8 cellular contexts compared by ENCODE assay signal in genomic region chr13:39612023-39612637, GRCh38. TPM values are rescaled to one million over a fixed set of nuclear protein-coding genes. Genes with fewer than 3 reads are reported as not detected.
DNase-seq lines count a peak whose midpoint lies in the region; ATAC-seq, FAIRE-seq and TF ChIP-seq lines count a peak whose summit lies in the region.

No MANE protein-coding gene starts in this region.

- H3K27me3 ChIP-seq in DND-41 (ENCODE audit: insufficient read depth, low read length, poor library complexity), result no peaks in the 10 kb centered on the region
- no peaks in the 10 kb centered on the region for H3K27me3 ChIP-seq in OCI-LY3 (ENCODE audit: low read depth, low read length)
- H3K27me3 ChIP-seq in foreskin keratinocyte, result no peaks in the 10 kb centered on the region

- peak; percentile 51 for DNase-seq in DND-41
- DNase-seq in Jurkat, Clone E6-1 (ENCODE audit: low read depth, low spot score), result peak; percentile 54
- DNase-seq in activated T-cell treated with anti-CD3 and anti-CD28 coated beads, Interleukin-2, amount 50 U/mL, for 72 hours, result peak; percentile 54 to 61
- peak; percentile 20 to 51 for DNase-seq in foreskin keratinocyte
- no peak for DNase-seq in osteocyte (ENCODE audit: extremely low spot score, unreplicated experiment)
- no peak for DNase-seq in GM12891 (ENCODE audit: insufficient read length, low spot score)

- no peak overlapping the region for H3K4me3 ChIP-seq in DND-41 (ENCODE audit: low read depth in 1 of 2, low read length in 2 of 2)
- no peak overlapping the region for H3K4me3 ChIP-seq in Jurkat, Clone E6-1 (ENCODE audit: low read length)
- no peak overlapping the region for H3K4me3 ChIP-seq in OCI-LY3 (ENCODE audit: low read length)

- H3K4me3 Mint-ChIP-seq in activated T-cell treated with anti-CD3 and anti-CD28 coated beads, Interleukin-2, amount 50 U/mL, for 72 hours, result no peak overlapping the region
- no peak overlapping the region for H3K4me3 Mint-ChIP-seq in osteocyte (ENCODE audit: unreplicated experiment)

- no peak for FAIRE-seq in GM12891 (lab: Jason Lieb, UNC)

- H3K9me3 Mint-ChIP-seq in activated T-cell treated with anti-CD3 and anti-CD28 coated beads, Interleukin-2, amount 50 U/mL, for 72 hours, result no peaks in the 10 kb centered on the region
- H3K9me3 Mint-ChIP-seq in osteocyte (ENCODE audit: unreplicated experiment), result no peaks in the 10 kb centered on the region

- H3K4me1 ChIP-seq in DND-41 (ENCODE audit: insufficient read depth, low read length) (no peaks in the 10 kb centered on the region), OCI-LY3 (ENCODE audit: low read length) (peaks cover 10% of the 10 kb centered on the region), foreskin keratinocyte (no peaks in the 10 kb centered on the region)

- H3K9me3 ChIP-seq in DND-41 (ENCODE audit: insufficient read depth, low read length, severe bottlenecking) (no peaks in the 10 kb centered on the region), OCI-LY3 (ENCODE audit: insufficient read depth, low read length) (no peaks in the 10 kb centered on the region)

- H4K20me1 ChIP-seq in DND-41 (ENCODE audit: insufficient read depth, low read length) (no peaks in the 10 kb centered on the region), OCI-LY3 (ENCODE audit: insufficient read depth, low read length) (no peaks in the 10 kb centered on the region)

- H3K27ac Mint-ChIP-seq in activated T-cell treated with anti-CD3 and anti-CD28 coated beads, Interleukin-2, amount 50 U/mL, for 72 hours, result no peak overlapping the region
- H3K27ac Mint-ChIP-seq in osteocyte (ENCODE audit: unreplicated experiment), result no peak overlapping the region

- no peak for TF ChIP-seq POLR2A in GM12891 (IDR thresholded peaks at IDR 0.05; ENCODE audit: low read depth, low read length)

- H3K27me3 Mint-ChIP-seq in activated T-cell treated with anti-CD3 and anti-CD28 coated beads, Interleukin-2, amount 50 U/mL, for 72 hours (ENCODE audit: low read depth), result peaks cover 18% of the 10 kb centered on the region
- peaks cover 4% of the 10 kb centered on the region for H3K27me3 Mint-ChIP-seq in osteocyte (ENCODE audit: unreplicated experiment)

- no peak overlapping the region for H2AFZ ChIP-seq in DND-41 (ENCODE audit: low read depth, low read length)
- 0 out of 2 replicates have a peak overlapping the region, but pooled peaks have one; percentile 43 for H2AFZ ChIP-seq in OCI-LY3 (ENCODE audit: low read depth, low read length)

- peak; percentile 86 for TF ChIP-seq CTCF in DND-41 (IDR thresholded peaks at IDR 0.05; ENCODE audit: borderline replicate concordance, extremely low read depth, low read length, poor library complexity, severe bottlenecking)
- peak; percentile 97 for TF ChIP-seq CTCF in OCI-LY3 (IDR thresholded peaks at IDR 0.05; ENCODE audit: low read depth, low read length)
- TF ChIP-seq CTCF in foreskin keratinocyte (conservative IDR thresholded peaks at IDR 0.05), result peak; percentile 91
- peak; percentile 87 for TF ChIP-seq CTCF in osteocyte (IDR thresholded peaks at IDR 0.05)

- H3K4me1 Mint-ChIP-seq in activated T-cell treated with anti-CD3 and anti-CD28 coated beads, Interleukin-2, amount 50 U/mL, for 72 hours (ENCODE audit: low read depth), result no peaks in the 10 kb centered on the region
- no peaks in the 10 kb centered on the region for H3K4me1 Mint-ChIP-seq in osteocyte (ENCODE audit: unreplicated experiment)

- H3K79me2 ChIP-seq in DND-41 (ENCODE audit: insufficient read depth, low read length) (no peaks in the 10 kb centered on the region), OCI-LY3 (ENCODE audit: low read length) (no peaks in the 10 kb centered on the region)

- no peak overlapping the region for H3K4me2 ChIP-seq in DND-41 (ENCODE audit: insufficient read depth, low read length)
- H3K4me2 ChIP-seq in OCI-LY3 (ENCODE audit: low read length), result 0 out of 2 replicates have a peak overlapping the region, but pooled peaks have one; percentile 2

- H3K36me3 ChIP-seq in DND-41 (ENCODE audit: insufficient read depth, low read length), result no peaks in the 10 kb centered on the region
- H3K36me3 ChIP-seq in OCI-LY3 (replicated peaks; ENCODE audit: low read depth, low read length), result no peaks in the 10 kb centered on the region

- H3K9ac ChIP-seq in DND-41 (ENCODE audit: low read depth, low read length), result no peak overlapping the region
- no peak overlapping the region for H3K9ac ChIP-seq in OCI-LY3 (ENCODE audit: low read length)

- no peaks in the 10 kb centered on the region for H3K36me3 Mint-ChIP-seq in activated T-cell treated with anti-CD3 and anti-CD28 coated beads, Interleukin-2, amount 50 U/mL, for 72 hours (ENCODE audit: insufficient read depth in 2 of 2)
- no peaks in the 10 kb centered on the region for H3K36me3 Mint-ChIP-seq in osteocyte (ENCODE audit: unreplicated experiment)

- ATAC-seq in DND-41 (ENCODE audit: insufficient read depth, low read depth) (no peak), foreskin keratinocyte (peak; percentile 53), GM21825 (IDR thresholded peaks at IDR 0.05; ENCODE audit: unreplicated experiment) (no peak)
- no peak for ATAC-seq in activated T-cell treated with anti-CD3 and anti-CD28 coated beads, Interleukin-2, amount 50 U/mL, for 72 hours (replicated peaks in 1 of 2)

- H3K27ac ChIP-seq in DND-41 (ENCODE audit: low read length) (no peak overlapping the region), OCI-LY3 (ENCODE audit: low read length) (no peak overlapping the region), foreskin keratinocyte (no peak overlapping the region)

TF ChIP-seq in GM12891, 5 proteins besides CTCF, POLR2A, EP300 and RAD21:
- TF ChIP-seq POU2F2 (IDR thresholded peaks at IDR 0.05; ENCODE audit: low read depth, low read length), result no peak
- TF ChIP-seq POLR2AphosphoS5 (IDR thresholded peaks at IDR 0.05; ENCODE audit: low read depth, low read length), result no peak
- TF ChIP-seq PAX5 (IDR thresholded peaks at IDR 0.05; ENCODE audit: insufficient read depth, low read length, severe bottlenecking), result no peak
TF ChIP-seq in GM12891: peak in this region for 0.

RNA-seq across cellular contexts. Expression of gene LHFPL6, which starts 9.1 kb away (rescaled TPM):
- polyA plus RNA-seq in Jurkat, Clone E6-1 (2012; ENCODE audit: insufficient read depth, insufficient read length), result 4.1 TPM
- 1 to 10 TPM; 1.7 to 2.5 TPM for total RNA-seq in activated T-cell treated with anti-CD3 and anti-CD28 coated beads, Interleukin-2, amount 50 U/mL, for 72 hours
- total RNA-seq in foreskin keratinocyte, result 20.9 and 21.8 TPM in 2 replicates
- 12.6 and 15.5 TPM in 2 replicates for polyA plus RNA-seq in foreskin keratinocyte
- 173 and 174 TPM in 2 replicates for total RNA-seq in osteocyte
- 0.36 TPM for polyA plus RNA-seq in GM12891 (2012; ENCODE audit: low read depth, missing spikeins)

RNA-seq across cellular contexts. Expression of gene COG6, which starts 43.3 kb away (rescaled TPM):
- 23.0 TPM for polyA plus RNA-seq in Jurkat, Clone E6-1 (2012; ENCODE audit: insufficient read depth, insufficient read length)
- 10 to 100 TPM; 33.0 to 35.2 TPM for total RNA-seq in activated T-cell treated with anti-CD3 and anti-CD28 coated beads, Interleukin-2, amount 50 U/mL, for 72 hours
- total RNA-seq in foreskin keratinocyte, result 14.5 and 17.7 TPM in 2 replicates
- polyA plus RNA-seq in foreskin keratinocyte, result 5.0 and 5.1 TPM in 2 replicates
- total RNA-seq in osteocyte, result 38.7 and 42.4 TPM in 2 replicates
- polyA plus RNA-seq in GM12891 (2012; ENCODE audit: low read depth, missing spikeins), result 7.0 TPM

Comparison
In these comparisons a context has a peak if more than half of its experiments do, and no peak if none do; other contexts are left out.
1. DNase-seq: peak in DND-41 (single experiment), Jurkat, Clone E6-1 (single experiment), activated T-cell treated with anti-CD3 and anti-CD28 coated beads, Interleukin-2, amount 50 U/mL, for 72 hours (2 of 2) and foreskin keratinocyte (2 of 2); none in osteocyte (single experiment) and GM12891 (single experiment).
2. Peak in every context shown above with its lines, with median percentiles within 50 percentile points of each other: CTCF ChIP-seq.